8 cellular contexts compared by ENCODE assay signal in the genomic region with DNA sequence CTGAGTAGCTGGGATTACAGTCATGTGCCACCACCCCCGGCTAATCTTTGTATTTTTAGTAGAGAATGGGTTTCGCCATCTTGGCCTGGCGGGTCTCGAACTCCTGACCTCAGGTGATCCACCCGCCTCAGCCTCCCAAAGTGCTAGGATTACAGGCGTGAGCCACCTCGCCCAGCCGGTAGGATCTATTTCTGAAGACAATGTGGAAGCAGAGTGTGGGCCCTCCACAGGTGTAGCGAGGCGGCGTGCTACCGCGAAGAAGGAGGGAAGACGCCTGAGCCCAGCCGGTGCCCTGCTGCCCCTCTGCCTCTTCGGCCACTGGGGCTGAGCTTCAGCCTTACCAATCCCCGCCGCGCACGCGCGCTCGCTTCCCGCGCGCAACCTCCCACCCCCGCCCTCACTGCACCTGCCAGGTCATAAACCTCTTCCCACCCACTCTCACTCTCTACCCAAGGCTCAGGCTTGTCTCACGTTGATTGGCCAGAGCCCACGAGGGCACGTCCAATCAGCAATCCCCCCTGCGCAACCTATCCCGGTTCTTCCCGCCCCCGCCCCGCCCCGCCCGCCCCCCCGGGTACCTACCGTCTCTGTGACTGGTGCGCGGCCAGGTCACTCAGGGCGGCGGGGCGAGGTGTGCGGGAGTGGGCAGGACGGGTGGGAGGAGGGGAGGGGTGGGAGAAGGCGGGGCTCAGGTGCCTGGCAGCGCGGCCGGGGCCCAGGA. TPM values are rescaled to one million over a fixed set of nuclear protein-coding genes. Genes with fewer than 3 reads are reported as not detected.
DNase-seq lines count a peak whose midpoint lies in the region; ATAC-seq, FAIRE-seq and TF ChIP-seq lines count a peak whose summit lies in the region.

No MANE protein-coding gene starts in this region.

- H3K27me3 ChIP-seq in left lung: peaks cover 30 to 56% of the 10 kb centered on the region in 2 donors

- no peaks in the 10 kb centered on the region for H3K9me3 ChIP-seq in left lung

- no peak overlapping the region for H3K27ac ChIP-seq in left lung

- peaks cover 4 to 11% of the 10 kb centered on the region in 2 donors for H3K4me1 ChIP-seq in left lung

- H3K36me3 ChIP-seq in left lung: no peaks in the 10 kb centered on the region

- ATAC-seq in HG02759 (IDR thresholded peaks at IDR 0.05; ENCODE audit: unreplicated experiment): peak; percentile 96
- peak; percentile 95 to 97 for ATAC-seq in activated CD4-positive, CD25-positive, alpha-beta regulatory T cell treated with anti-CD3 and anti-CD28 coated beads, Interleukin-2, amount 50 U/mL, for 24 hours
- peak; percentile 96 for ATAC-seq in left lung

- DNase-seq in GM12892 (ENCODE audit: insufficient read length) (peak; percentile 33), NCI-H2029 (lab: John Stamatoyannopoulos, UW) (peak; percentile 100), left lung (peak; percentile 87 to 90), HFFc6 (no peak)
- DNase-seq in central memory CD4-positive, alpha-beta T cell: peak; percentile 91
- DNase-seq in stimulated activated CD4-positive, alpha-beta T cell treated with anti-CD3 and anti-CD28 coated beads, Interleukin-2, amount 100 ng/mL, for 24 hours: peak; percentile 77 to 81

- no peak overlapping the region for H3K4me3 Mint-ChIP-seq in HFFc6

- H3K27me3 Mint-ChIP-seq in HFFc6 (ENCODE audit: insufficient read depth): peaks cover 9% of the 10 kb centered on the region

- no peak for FAIRE-seq in GM12892 (lab: Jason Lieb, UNC)

- TF ChIP-seq CTCF in left lung (IDR thresholded peaks at IDR 0.05): no peak
- TF ChIP-seq CTCF in HFFc6 (IDR thresholded peaks at IDR 0.05): no peak

- H3K9me3 Mint-ChIP-seq in HFFc6: no peaks in the 10 kb centered on the region

- H3K4me1 Mint-ChIP-seq in HFFc6 (ENCODE audit: low read depth): no peaks in the 10 kb centered on the region

- intact Hi-C loops in left lung (cut with DNase I): no loop called here

- H3K36me3 Mint-ChIP-seq in HFFc6 (ENCODE audit: low read depth): no peaks in the 10 kb centered on the region

- H3K4me3 ChIP-seq in left lung: peak overlapping the region; percentile 13 to 45

- no peak for TF ChIP-seq POLR2A in GM12892 (IDR thresholded peaks at IDR 0.05; ENCODE audit: low read depth, low read length)

- H3K27ac Mint-ChIP-seq in HFFc6: no peak overlapping the region

RNA-seq across cellular contexts. Expression of a gene that starts 0.4 kb away (rescaled TPM):
- 0.13 TPM for polyA plus RNA-seq in GM12892 (2012; ENCODE audit: missing spikeins)
- total RNA-seq in left lung: 10 to 100 TPM; 12.4 to 17.9 TPM
- total RNA-seq in HFFc6 (2021; fragmentation: NEBNext Ultra II Directional; extraction: Animal tissue kit (Norgen Biotek cat#: 25700)): not detected

Comparison
In these comparisons a context has a peak if more than half of its experiments do, and no peak if none do; other contexts are left out.
1. RNA of a gene that starts 0.4 kb away (total RNA-seq): 12.4 to 17.9 TPM in left lung; not detected in HFFc6; every median in the first group is over 10 times any median in the second.
2. Peak in every context shown above with its lines, with median percentiles within 50 percentile points of each other: ATAC-seq.